In the genomic region with DNA sequence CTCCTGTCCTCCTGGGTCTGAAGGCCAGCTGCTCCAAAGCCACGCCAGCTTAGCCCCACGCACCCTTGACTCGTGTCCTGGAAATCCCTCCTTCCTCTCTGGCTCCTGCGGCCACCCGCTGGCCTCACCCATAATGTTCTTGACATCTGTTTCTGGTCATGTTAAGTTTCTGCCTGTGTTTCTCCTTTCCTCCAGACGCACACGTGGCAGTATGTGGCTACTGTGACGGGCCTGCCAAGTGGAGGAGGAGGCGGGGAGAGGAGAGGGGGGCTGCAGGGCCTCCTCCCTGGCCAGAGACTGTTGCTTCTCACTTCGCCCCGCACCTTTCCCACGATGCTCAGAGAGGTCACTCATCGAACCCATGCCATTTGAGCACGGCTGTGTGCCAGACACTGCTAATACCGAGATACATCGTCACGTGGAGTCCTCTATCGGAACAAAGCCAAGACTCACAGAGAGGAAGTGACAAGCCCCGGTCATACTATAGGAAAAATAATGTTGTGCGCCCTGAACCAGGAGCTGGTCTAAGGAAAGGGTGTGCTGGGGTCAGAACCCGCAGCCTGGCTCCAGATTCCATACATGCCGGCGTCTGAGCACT, we compare ENCODE assay signal across 8 cellular contexts. TPM values are rescaled to one million over a fixed set of nuclear protein-coding genes. Genes with fewer than 3 reads are reported as not detected.
A peak's percentile ranks its signal among the peaks of the same experiment; 100 is the strongest.
DNase-seq lines count a peak whose midpoint lies in the region; ATAC-seq and TF ChIP-seq lines count a peak whose summit lies in the region.

No MANE protein-coding gene starts in this region.

- H3K27me3 ChIP-seq in PC-9 (ENCODE audit: insufficient read depth, low read depth), result no peaks in the 10 kb centered on the region

- CTCF ChIA-PET in PC-9 (lab: Charles Lee), result no interaction called here

- DNase-seq in ELR (ENCODE audit: low read depth) (peak; percentile 58), UCSD-AML1 (lab: John Stamatoyannopoulos, UW; ENCODE audit: unreplicated experiment) (peak; percentile 79), Right ventricle myocardium superior (peak; percentile 84), sciatic nerve (ENCODE audit: low spot score) (peak; percentile 85), PC-9 (no peak), activated gamma-delta T cell (lab: John Stamatoyannopoulos, UW) (no peak)

- no peaks in the 10 kb centered on the region for H4K20me1 ChIP-seq in PC-9 (ENCODE audit: insufficient read depth)

- H3K27ac ChIP-seq in PC-9, result no peak overlapping the region

- ATAC-seq in Right ventricle myocardium superior (ENCODE audit: poor library complexity) (peak; percentile 84), sciatic nerve (peak; percentile 85), GM18907 (IDR thresholded peaks at IDR 0.05; ENCODE audit: unreplicated experiment) (no peak), HG02840 (IDR thresholded peaks at IDR 0.05; ENCODE audit: low FRiP score, unreplicated experiment) (no peak)

- POLR2A ChIA-PET in PC-9 (lab: Charles Lee; ENCODE audit: unreplicated experiment), result no interaction called here

- peaks cover 21% of the 10 kb centered on the region; the same call in 1 of the 2 replicates for H3F3A ChIP-seq in PC-9 (ENCODE audit: insufficient read depth, low read depth)

- no peaks in the 10 kb centered on the region for H3K79me2 ChIP-seq in PC-9 (ENCODE audit: low read depth)

- no peak overlapping the region for H3K4me3 ChIP-seq in PC-9

- intact Hi-C loops in Right ventricle myocardium superior (cut with DNase I), result no loop called here
- intact Hi-C loops in sciatic nerve (cut with DNase I), result no loop called here
- intact Hi-C loops in PC-9 (cut with micrococcal nuclease; ENCODE audit: unreplicated experiment), result no loop called here

- no peak for TF ChIP-seq CTCF in PC-9 (conservative IDR thresholded peaks at IDR 0.05)

- H3K4me2 ChIP-seq in PC-9, result no peak overlapping the region

- peaks cover 17% of the 10 kb centered on the region for H3K4me1 ChIP-seq in PC-9 (replicated peaks; ENCODE audit: insufficient read depth)

- H2AFZ ChIP-seq in PC-9, result no peak overlapping the region

- H3K36me3 ChIP-seq in PC-9 (ENCODE audit: low read depth), result no peaks in the 10 kb centered on the region

- H3K9me3 ChIP-seq in PC-9 (ENCODE audit: insufficient read depth, low read depth), result no peaks in the 10 kb centered on the region

- no peaks in the 10 kb centered on the region for H3K9me2 ChIP-seq in PC-9 (ENCODE audit: insufficient read depth)

- BruUV-seq in PC-9 (replicated peaks; lab: Mats Ljungman, UMichigan), result no TSS peak

RNA-seq across cellular contexts. Expression of gene C1QTNF6, which starts 11.5 kb away (rescaled TPM):
- total RNA-seq in Right ventricle myocardium superior (1.5 TPM), sciatic nerve (7.8 TPM), PC-9 (2021) (72.2 and 85.9 TPM in 2 replicates)

RNA-seq across cellular contexts. Expression of gene IL2RB, which starts 26.8 kb away (rescaled TPM):
- total RNA-seq in Right ventricle myocardium superior, result 0.75 TPM
- 3.7 TPM for total RNA-seq in sciatic nerve
- 0.46 and 1.0 TPM in 2 replicates for total RNA-seq in PC-9 (2021)

RNA-seq across cellular contexts. Expression of gene SSTR3, which starts 35.7 kb away (rescaled TPM):
- total RNA-seq in Right ventricle myocardium superior (not detected), sciatic nerve (not detected), PC-9 (2021) (not detected in 2 replicates)

Comparison
In these comparisons a context has a peak if more than half of its experiments do, and no peak if none do; other contexts are left out.
1. DNase-seq: peak in ELR (single experiment), UCSD-AML1 (single experiment), Right ventricle myocardium superior (single experiment) and sciatic nerve (single experiment); none in PC-9 (0 of 2) and activated gamma-delta T cell (single experiment).
2. ATAC-seq: peak in Right ventricle myocardium superior (single experiment) and sciatic nerve (single experiment); none in GM18907 (single experiment) and HG02840 (single experiment).